In genomic region chr15:22941179-22941578, GRCh38 we compare ENCODE assay signal across 30 cellular contexts.
"Had no signal": no experiment of that assay in that cellular context is flagged by ENCODE, and none has a peak within 500 bp of the region (broad histone marks: within the 10 kb centered on the region; RNA-seq: fewer than 3 reads in every experiment).

No MANE protein-coding gene starts in this region.

- ATAC-seq: naive thymus-derived CD8-positive, alpha-beta T cell; psoas muscle; right cardiac atrium; right lobe of liver; stimulated activated memory B cell treated with anti-CD40 and anti-IgM and Interleukin-4, amounts not matched to agents 10 μg/mL and 1 μg/mL and 100 μg/mL, for 72 hours; stimulated activated naive CD8-positive, alpha-beta T cell treated with anti-CD3 and anti-CD28 coated beads, Interleukin-15, amount 100 ng/mL, for 72 hours; stimulated activated naive CD8-positive, alpha-beta T cell treated with anti-CD3 and anti-CD28 coated beads, Interleukin-15, Interleukin-2, amounts not matched to agents 100 U/mL and 50 U/mL, for 24 hours; upper lobe of right lung had no signal

- H3K27me3 ChIP-seq: neutrophil, ovary, right lobe of liver, spleen, suprapubic skin, testis, tibial artery, transverse colon, upper lobe of right lung, uterus had no signal

- H3K4me1 ChIP-seq: psoas muscle, right lobe of liver, upper lobe of right lung, uterus had no signal

- H3K4me3 Mint-ChIP-seq: naive thymus-derived CD8-positive, alpha-beta T cell; nephron progenitor cell; neural crest cell; stimulated activated memory B cell treated with anti-CD40 and anti-IgM and Interleukin-4, amounts not matched to agents 10 μg/mL and 1 μg/mL and 100 μg/mL, for 72 hours; stimulated activated naive CD8-positive, alpha-beta T cell treated with anti-CD3 and anti-CD28 coated beads, Interleukin-15, amount 100 ng/mL, for 72 hours; type B pancreatic cell had no signal

- H3K4me1 Mint-ChIP-seq: nephron progenitor cell; neural crest cell; stimulated activated naive CD8-positive, alpha-beta T cell treated with anti-CD3 and anti-CD28 coated beads, Interleukin-15, amount 100 ng/mL, for 72 hours had no signal

- DNase-seq: naive B cell; naive thymus-derived CD8-positive, alpha-beta T cell; nephron progenitor cell; nucleus accumbens; ovary; psoas muscle; right cardiac atrium; right lobe of liver; spleen; stimulated activated CD4-positive, alpha-beta T cell treated with anti-CD3 and anti-CD28 coated beads, Interleukin-12 subunit alpha, Interleukin-12 subunit beta, amount 100 ng/mL, for 4 hours; stimulated activated CD4-positive, alpha-beta T cell treated with anti-CD3 and anti-CD28 coated beads, Interleukin-1b, Interleukin-23, amount 100 ng/mL, for 48 hours; stimulated activated CD4-positive, alpha-beta T cell treated with anti-CD3 and anti-CD28 coated beads, Interleukin-4, amount 100 ng/mL, for 1 hour; stimulated activated CD4-positive, alpha-beta T cell treated with anti-CD3 and anti-CD28 coated beads, Interleukin-4, amount 100 ng/mL, for 4 hours; stimulated activated CD8-positive, alpha-beta memory T cell treated with anti-CD3 and anti-CD28 coated beads, Interleukin-4, amount 100 ng/mL, for 48 hours; stimulated activated naive CD4-positive, alpha-beta T cell; stimulated activated naive CD8-positive, alpha-beta T cell treated with anti-CD3 and anti-CD28 coated beads, Interleukin-15, amount 100 ng/mL, for 72 hours; stimulated activated naive CD8-positive, alpha-beta T cell treated with anti-CD3 and anti-CD28 coated beads, Interleukin-15, Interleukin-2, amounts not matched to agents 100 U/mL and 50 U/mL, for 24 hours; substantia nigra; testis; tibial artery; transverse colon; upper lobe of right lung; uterus had no signal

- H3K9me3 Mint-ChIP-seq: naive B cell; naive thymus-derived CD8-positive, alpha-beta T cell; nephron progenitor cell; neural crest cell; stimulated activated memory B cell treated with anti-CD40 and anti-IgM and Interleukin-4, amounts not matched to agents 10 μg/mL and 1 μg/mL and 100 μg/mL, for 72 hours; stimulated activated naive CD8-positive, alpha-beta T cell treated with anti-CD3 and anti-CD28 coated beads, Interleukin-15, amount 100 ng/mL, for 72 hours; type B pancreatic cell had no signal

- H3K4me2 ChIP-seq: smooth muscle cell had no signal

- H3K36me3 ChIP-seq: neutrophil, ovary, uterus had no signal

- H3K27ac Mint-ChIP-seq: naive thymus-derived CD8-positive, alpha-beta T cell; nephron progenitor cell; stimulated activated memory B cell treated with anti-CD40 and anti-IgM and Interleukin-4, amounts not matched to agents 10 μg/mL and 1 μg/mL and 100 μg/mL, for 72 hours; stimulated activated naive CD8-positive, alpha-beta T cell treated with anti-CD3 and anti-CD28 coated beads, Interleukin-15, amount 100 ng/mL, for 72 hours; type B pancreatic cell had no signal

- H3K36me3 Mint-ChIP-seq: naive B cell had no signal

- H3K27me3 Mint-ChIP-seq: naive B cell; stimulated activated memory B cell treated with anti-CD40 and anti-IgM and Interleukin-4, amounts not matched to agents 10 μg/mL and 1 μg/mL and 100 μg/mL, for 72 hours; stimulated activated naive CD8-positive, alpha-beta T cell treated with anti-CD3 and anti-CD28 coated beads, Interleukin-15, amount 100 ng/mL, for 72 hours; type B pancreatic cell had no signal

- H3K27ac ChIP-seq: neutrophil, ovary, psoas muscle, right lobe of liver, skin epidermis, spleen, suprapubic skin, testis, tibial artery, transverse colon, upper lobe of right lung, uterus had no signal

- H3K9me3 ChIP-seq: neutrophil, ovary, psoas muscle, right lobe of liver, spleen, suprapubic skin, testis, tibial artery, transverse colon, upper lobe of right lung, uterus had no signal

- H3K4me3 ChIP-seq: ovary, psoas muscle, right lobe of liver, skin epidermis, smooth muscle cell, spleen, suprapubic skin, testis, tibial artery, transverse colon, upper lobe of right lung, uterus had no signal
